In genomic region chr6:71544028-71544427, GRCh38 we compare ENCODE assay signal across 16 cellular contexts.
DNase-seq lines count a peak whose midpoint lies in the region; ATAC-seq, FAIRE-seq and TF ChIP-seq lines count a peak whose summit lies in the region.
"Had no signal": no experiment of that assay in that cellular context is flagged by ENCODE, and none has a peak within 500 bp of the region (broad histone marks: within the 10 kb centered on the region; RNA-seq: fewer than 3 reads in every experiment).

No MANE protein-coding gene starts in this region.

- no peak overlapping the region for H3K4me2 ChIP-seq in mesendoderm (ENCODE audit: low read length)
- H3K4me2 ChIP-seq: A549 had no signal

- H3K36me3 ChIP-seq in mesendoderm (ENCODE audit: control insufficient read depth, insufficient read depth, low read length), result no peaks in the 10 kb centered on the region

- H3K4me3 ChIP-seq in AG04449 (ENCODE audit: low read depth, low read length) (no peak overlapping the region), mesendoderm (ENCODE audit: low read length) (no peak overlapping the region)
- H3K4me3 ChIP-seq: A549 had no signal

- no peak for ATAC-seq in GM19324 (IDR thresholded peaks at IDR 0.05; ENCODE audit: low FRiP score, unreplicated experiment)
- ATAC-seq: A549 had no signal

- H3K4me1 ChIP-seq in mesendoderm (ENCODE audit: control insufficient read depth, low read depth, low read length), result no peaks in the 10 kb centered on the region
- H3K4me1 ChIP-seq: A549 had no signal

- no peak overlapping the region for H3K27ac ChIP-seq in mesendoderm (ENCODE audit: low read depth, low read length)
- H3K27ac ChIP-seq: A549 had no signal

- H3K79me2 ChIP-seq in mesendoderm (ENCODE audit: control insufficient read depth, insufficient read depth, low read length), result no peaks in the 10 kb centered on the region

- H2AK5ac ChIP-seq in mesendoderm (ENCODE audit: low read length), result no peak overlapping the region

- no peaks in the 10 kb centered on the region for H3K27me3 ChIP-seq in mesendoderm (ENCODE audit: insufficient read depth, low read length, poor library complexity)

- FAIRE-seq in HTR-8/SVneo (lab: Jason Lieb, UNC), result no peak
- FAIRE-seq: A549 had no signal

- POLR2A ChIA-PET in AG04449 (lab: Yijun Ruan, JAX), result no interaction called here

- H3K4me3 Mint-ChIP-seq in chondrocyte (ENCODE audit: unreplicated experiment), result no peak overlapping the region
- H3K4me3 Mint-ChIP-seq: activated CD4-positive, alpha-beta T cell treated with anti-CD3 and anti-CD28 coated beads, Interleukin-2, amount 10 ng/mL, durations not matched to agents 24 days and 14 days; activated naive CD4-positive, alpha-beta T cell treated with anti-CD3 and anti-CD28 coated beads, Interleukin-2, amount 50 U/mL, for 24 hours had no signal

- peaks cover 15% of the 10 kb centered on the region for H3K4me1 Mint-ChIP-seq in chondrocyte (ENCODE audit: low read depth)
- H3K4me1 Mint-ChIP-seq: activated CD4-positive, alpha-beta T cell treated with anti-CD3 and anti-CD28 coated beads, Interleukin-2, amount 10 ng/mL, durations not matched to agents 24 days and 14 days; activated naive CD4-positive, alpha-beta T cell treated with anti-CD3 and anti-CD28 coated beads, Interleukin-2, amount 50 U/mL, for 24 hours had no signal

- H2BK5ac ChIP-seq in mesendoderm (ENCODE audit: low read length), result no peak overlapping the region

- WGBS in mesendoderm (ENCODE audit: extremely low coverage, insufficient coverage, low lambda C conversion rate), result no CpG with 5 or more reads among the region's 4 CpGs

- no peak overlapping the region for H3K18ac ChIP-seq in mesendoderm (ENCODE audit: low read length)

- H3K79me1 ChIP-seq in mesendoderm (ENCODE audit: low read length), result no peaks in the 10 kb centered on the region

- no peak overlapping the region for H3K4ac ChIP-seq in mesendoderm (ENCODE audit: low read depth, low read length)

- no peak overlapping the region for H3K23ac ChIP-seq in mesendoderm (ENCODE audit: low read length)

- no peaks in the 10 kb centered on the region for H3K36me3 Mint-ChIP-seq in chondrocyte (ENCODE audit: low read depth)
- H3K36me3 Mint-ChIP-seq: activated naive CD4-positive, alpha-beta T cell treated with anti-CD3 and anti-CD28 coated beads, Interleukin-2, amount 50 U/mL, for 24 hours had no signal

- no peak for TF ChIP-seq CTCF in AG04449 (IDR thresholded peaks at IDR 0.05; ENCODE audit: insufficient read depth, low read length, missing control alignments)
- TF ChIP-seq CTCF in chondrocyte (IDR thresholded peaks at IDR 0.05), result no peak

- CTCF ChIA-PET in AG04449 (lab: Yijun Ruan, JAX), result interaction anchor here (3.3 kb wide), 1 partner anchor 10 kb away, joined by 28 read pairs; no protein-coding TSS in a partner anchor

- peaks cover 11% of the 10 kb centered on the region for H3K9me3 Mint-ChIP-seq in chondrocyte (ENCODE audit: low read depth)
- H3K9me3 Mint-ChIP-seq: activated CD4-positive, alpha-beta T cell treated with anti-CD3 and anti-CD28 coated beads, Interleukin-2, amount 10 ng/mL, durations not matched to agents 24 days and 14 days; activated naive CD4-positive, alpha-beta T cell treated with anti-CD3 and anti-CD28 coated beads, Interleukin-2, amount 50 U/mL, for 24 hours had no signal

- no peak overlapping the region for H2BK15ac ChIP-seq in mesendoderm (replicated peaks; ENCODE audit: low read depth)

- no peak overlapping the region for H3K56ac ChIP-seq in mesendoderm (ENCODE audit: low read length)

- peak; percentile 52 for DNase-seq in AG04449 (ENCODE audit: low read depth, low spot score)
- DNase-seq in HTR-8/SVneo (ENCODE audit: insufficient read length, low spot score), result peak; percentile 10
- no peak for DNase-seq in chondrocyte (ENCODE audit: low spot score)
- DNase-seq in mesendoderm, result peak; percentile 84
- no peak for DNase-seq in DMS79 (lab: John Stamatoyannopoulos, UW)
- no peak for DNase-seq in NCI-H1092 (lab: John Stamatoyannopoulos, UW)
- no peak for DNase-seq in occipital lobe (lab: John Stamatoyannopoulos, UW)
- DNase-seq: activated CD4-positive, alpha-beta T cell treated with anti-CD3 and anti-CD28 coated beads, Interleukin-2, amount 10 ng/mL, durations not matched to agents 24 days and 14 days; activated T-cell treated with anti-CD3 and anti-CD28 coated beads for 4 hours; central memory CD4-positive, alpha-beta T cell; MV-4-11; SHP77; T1000 had no signal

- H4K8ac ChIP-seq in mesendoderm (ENCODE audit: low read depth, low read length), result no peak overlapping the region

- H3K27me3 Mint-ChIP-seq in chondrocyte (ENCODE audit: low read depth), result no peaks in the 10 kb centered on the region
- H3K27me3 Mint-ChIP-seq: activated CD4-positive, alpha-beta T cell treated with anti-CD3 and anti-CD28 coated beads, Interleukin-2, amount 10 ng/mL, durations not matched to agents 24 days and 14 days; activated naive CD4-positive, alpha-beta T cell treated with anti-CD3 and anti-CD28 coated beads, Interleukin-2, amount 50 U/mL, for 24 hours had no signal

- H4K5ac ChIP-seq in mesendoderm (ENCODE audit: low read length), result no peak overlapping the region

- no peak overlapping the region for H3K9ac ChIP-seq in mesendoderm (ENCODE audit: low read length)

- H2BK120ac ChIP-seq in mesendoderm (ENCODE audit: low read depth, low read length), result no peak overlapping the region

- H3K27ac Mint-ChIP-seq in chondrocyte (ENCODE audit: unreplicated experiment), result peak overlapping the region; percentile 52
- H3K27ac Mint-ChIP-seq: activated CD4-positive, alpha-beta T cell treated with anti-CD3 and anti-CD28 coated beads, Interleukin-2, amount 10 ng/mL, durations not matched to agents 24 days and 14 days; activated naive CD4-positive, alpha-beta T cell treated with anti-CD3 and anti-CD28 coated beads, Interleukin-2, amount 50 U/mL, for 24 hours had no signal

Comparison
In these comparisons a context has a peak if more than half of its experiments do, and no peak if none do; other contexts are left out.
1. DNase-seq: peak in AG04449 (single experiment), HTR-8/SVneo (single experiment) and mesendoderm (single experiment); none in chondrocyte (single experiment), DMS79 (single experiment), NCI-H1092 (single experiment) and occipital lobe (single experiment).